Comparison of ENCODE assay signal across 16 cellular contexts in genomic region chr9:130947618-130948140, GRCh38. TPM values are rescaled to one million over a fixed set of nuclear protein-coding genes. Genes with fewer than 3 reads are reported as not detected.
DNase-seq lines count a peak whose midpoint lies in the region; ATAC-seq, FAIRE-seq and TF ChIP-seq lines count a peak whose summit lies in the region.
"Had no signal": no experiment of that assay in that cellular context is flagged by ENCODE, and none has a peak within 500 bp of the region (broad histone marks: within the 10 kb centered on the region; RNA-seq: fewer than 3 reads in every experiment).

No MANE protein-coding gene starts in this region.

- H3K27ac ChIP-seq in breast epithelium: no peak overlapping the region
- H3K27ac ChIP-seq in K562 (ENCODE audit: extremely low read depth, low read depth, low read length): no peak overlapping the region
- no peak overlapping the region for H3K27ac ChIP-seq in keratinocyte (ENCODE audit: control insufficient read depth, insufficient read depth, low read length)
- H3K27ac ChIP-seq: 22Rv1; BLaER1 treated with 17β-estradiol and CSF1 and Interleukin-3, amounts not matched to agents 10 nM and 100 nM had no signal

- H3K27me3 Mint-ChIP-seq in MCF 10A (ENCODE audit: insufficient read depth, unreplicated experiment): no peaks in the 10 kb centered on the region

- CTCF ChIA-PET in MCF 10A (lab: Yijun Ruan, JAX): interaction anchor here (0.6 to 1.5 kb wide), 3 partner anchors 51 to 98 kb away, joined by 3 read pairs; no protein-coding TSS in a partner anchor
- CTCF ChIA-PET in K562 (lab: Yijun Ruan, JAX; ENCODE audit: low intra/inter-chr PET ratio): no interaction called here

- H2AFZ ChIP-seq in K562 (ENCODE audit: low read depth, low read length) (no peak overlapping the region), keratinocyte (ENCODE audit: control insufficient read depth, low read length) (no peak overlapping the region)

- DNase-seq in MCF 10A (ENCODE audit: unreplicated experiment) (no peak), breast epithelium (ENCODE audit: low spot score in 2 of 2) (no peak), K562 (ENCODE audit: extremely low read depth in 1 of 4, low spot score in 3 of 4) (peak in 2 of 4 experiments; percentile 59 to 68), keratinocyte (ENCODE audit: low read depth, low spot score) (no peak), activated gamma-delta T cell (lab: John Stamatoyannopoulos, UW) (no peak), DMS79 (lab: John Stamatoyannopoulos, UW) (no peak)
- DNase-seq: CD4-positive, CD25-positive, alpha-beta regulatory T cell; DMS79 treated with DMSO at 0.1 percent for 48 hours; EL had no signal

- WGBS in K562 (ENCODE audit: insufficient coverage, low coverage, missing lambda C conversion rate): 3% methylated on average over 13 of the region's 13 CpGs

- peak overlapping the region; percentile 66 for H3K4me3 Mint-ChIP-seq in MCF 10A (ENCODE audit: unreplicated experiment)
- H3K4me3 Mint-ChIP-seq: CD4-positive, CD25-positive, alpha-beta regulatory T cell had no signal

- no peaks in the 10 kb centered on the region for H3K4me1 ChIP-seq in breast epithelium
- H3K4me1 ChIP-seq in K562 (replicated peaks in 1 of 2; ENCODE audit: control insufficient read depth in 2 of 2, insufficient read depth in 2 of 2, low read length in 2 of 2): peaks cover 6 to 9% of the 10 kb centered on the region in 2 experiments; a peak in 4 of 5 replicates
- peaks cover 20% of the 10 kb centered on the region for H3K4me1 ChIP-seq in keratinocyte (ENCODE audit: control insufficient read depth, extremely low read depth, insufficient read depth, low read length)
- peaks cover 12% of the 10 kb centered on the region for H3K4me1 ChIP-seq in skeletal muscle satellite cell (ENCODE audit: control insufficient read depth, insufficient read depth, low read length)

- POLR2A ChIA-PET in MCF 10A (lab: Yijun Ruan, JAX): interaction anchor here (0.9 to 1.4 kb wide), 2 partner anchors 15 kb away, joined by 3 to 4 read pairs; no protein-coding TSS in a partner anchor
- POLR2A ChIA-PET in K562 (lab: Yijun Ruan, JAX): interaction anchor here (0.9 to 7.4 kb wide), 6 partner anchors 10 to 56 kb away, joined by 3 to 93 read pairs (median 4); no protein-coding TSS in a partner anchor

- dilution Hi-C loops in keratinocyte (cut with MboI; ENCODE audit: extremely low pct_ligation_motif_present, low sequenced_read_pairs): no loop called here

- H3K9me3 ChIP-seq in breast epithelium: no peaks in the 10 kb centered on the region
- H3K9me3 ChIP-seq in K562 (replicated peaks; ENCODE audit: control insufficient read depth, insufficient read depth, low read depth, low read length): peaks cover 9% of the 10 kb centered on the region
- H3K9me3 ChIP-seq in keratinocyte (ENCODE audit: control insufficient read depth, low read depth, low read length): peaks cover 3% of the 10 kb centered on the region
- no peaks in the 10 kb centered on the region for H3K9me3 ChIP-seq in skeletal muscle satellite cell (replicated peaks; ENCODE audit: low read length)

- H4K20me1 ChIP-seq in K562 (replicated peaks; ENCODE audit: control insufficient read depth, insufficient read depth, low read length) (peaks cover 32% of the 10 kb centered on the region), keratinocyte (ENCODE audit: control insufficient read depth, extremely low read depth, insufficient read depth, low read length) (no peaks in the 10 kb centered on the region)
- H4K20me1 ChIP-seq: BLaER1 treated with 17β-estradiol and CSF1 and Interleukin-3, amounts not matched to agents 10 nM and 100 nM had no signal

- TF ChIP-seq POLR2A in breast epithelium (IDR thresholded peaks at IDR 0.05): no peak
- TF ChIP-seq POLR2A in K562 (conservative IDR thresholded peaks at IDR 0.05): no peak

- H3K9me1 ChIP-seq in K562 (ENCODE audit: control insufficient read depth, insufficient read depth, low read length) (peaks cover 8% of the 10 kb centered on the region), keratinocyte (ENCODE audit: control insufficient read depth, extremely low read depth, insufficient read depth, low read length) (no peaks in the 10 kb centered on the region)

- peak overlapping the region in 1 of 2 experiments; percentile 1; a peak in 1 of 4 replicates for H3K9ac ChIP-seq in K562 (ENCODE audit: insufficient read depth in 1 of 2, low read depth in 2 of 2, low read length in 2 of 2)
- peak overlapping the region; percentile 59 for H3K9ac ChIP-seq in keratinocyte (ENCODE audit: control insufficient read depth, extremely low read depth, insufficient read depth, low read length)
- H3K9ac ChIP-seq in skeletal muscle satellite cell (ENCODE audit: low read depth, low read length): no peak overlapping the region
- H3K9ac ChIP-seq: BLaER1 treated with 17β-estradiol and CSF1 and Interleukin-3, amounts not matched to agents 10 nM and 100 nM had no signal

- H3K79me2 ChIP-seq in K562 (ENCODE audit: control insufficient read depth, insufficient read depth, low read length): no peaks in the 10 kb centered on the region
- H3K79me2 ChIP-seq in keratinocyte (ENCODE audit: control insufficient read depth, insufficient read depth, low read length): no peaks in the 10 kb centered on the region

- peaks cover 7% of the 10 kb centered on the region for H3K9me3 Mint-ChIP-seq in MCF 10A (ENCODE audit: unreplicated experiment)

- H3K27me3 ChIP-seq in breast epithelium: peaks cover 0 to 21% of the 10 kb centered on the region in 2 donors
- H3K27me3 ChIP-seq in K562 (ENCODE audit: control insufficient read depth in 2 of 2, insufficient read depth in 2 of 2, low read length in 2 of 2): peaks cover 31 to 70% of the 10 kb centered on the region in 2 experiments
- peaks cover 21% of the 10 kb centered on the region for H3K27me3 ChIP-seq in keratinocyte (ENCODE audit: control insufficient read depth, extremely low read depth, insufficient read depth, low read length)
- H3K27me3 ChIP-seq in skeletal muscle satellite cell (ENCODE audit: control insufficient read depth, insufficient read depth, low read length): peaks cover 56% of the 10 kb centered on the region
- H3K27me3 ChIP-seq: BLaER1 treated with 17β-estradiol and CSF1 and Interleukin-3, amounts not matched to agents 10 nM and 100 nM had no signal

- H3K4me2 ChIP-seq in K562 (ENCODE audit: insufficient read depth, low read length) (no peak overlapping the region), keratinocyte (ENCODE audit: control insufficient read depth, extremely low read depth, insufficient read depth, low read depth, low read length) (peak overlapping the region; percentile 92), skeletal muscle satellite cell (ENCODE audit: low read length) (peak overlapping the region; percentile 10)
- H3K4me2 ChIP-seq: BLaER1 treated with 17β-estradiol and CSF1 and Interleukin-3, amounts not matched to agents 10 nM and 100 nM had no signal

- TF ChIP-seq CTCF in MCF 10A (IDR thresholded peaks at IDR 0.05; ENCODE audit: unreplicated experiment): no peak
- TF ChIP-seq CTCF in breast epithelium (IDR thresholded peaks at IDR 0.05): no peak
- no peak for TF ChIP-seq CTCF in K562 (IDR thresholded peaks at IDR 0.05 in 2 of 3, conservative IDR thresholded peaks at IDR 0.05 in 1 of 3; ENCODE audit: insufficient read depth in 2 of 3, low read depth in 1 of 3, low read length in 3 of 3)
- no peak for TF ChIP-seq CTCF in keratinocyte (optimal IDR thresholded peaks at IDR 0.05 in 1 of 3, IDR thresholded peaks at IDR 0.05 in 1 of 3, conservative IDR thresholded peaks at IDR 0.05 in 1 of 3; ENCODE audit: extremely low read depth in 1 of 3, insufficient read depth in 2 of 3, low read length in 3 of 3)

- in situ Hi-C loops in K562 (cut with MboI): no loop called here

- intact Hi-C loops in MCF 10A (cut with micrococcal nuclease): loop anchor here (2.0 kb wide), 1 partner anchor 15 kb away; no protein-coding TSS in a partner anchor
- intact Hi-C loops in breast epithelium (cut with DNase I; ENCODE audit: low total_unique reads): no loop called here
- intact Hi-C loops in K562 (cut with micrococcal nuclease): no loop called here

- H3K4me3 ChIP-seq in breast epithelium: no peak overlapping the region
- H3K4me3 ChIP-seq in K562: no peak overlapping the region
- no peak overlapping the region for H3K4me3 ChIP-seq in keratinocyte (ENCODE audit: control insufficient read depth in 2 of 3, extremely low read depth in 1 of 3, insufficient read depth in 2 of 3, low read depth in 1 of 3, low read length in 3 of 3)
- H3K4me3 ChIP-seq in skeletal muscle satellite cell (ENCODE audit: low read length): no peak overlapping the region
- H3K4me3 ChIP-seq: BLaER1 treated with 17β-estradiol and CSF1 and Interleukin-3, amounts not matched to agents 10 nM and 100 nM had no signal

- H3K27ac Mint-ChIP-seq in MCF 10A (ENCODE audit: low read depth, unreplicated experiment): peak overlapping the region; percentile 93
- H3K27ac Mint-ChIP-seq: CD4-positive, CD25-positive, alpha-beta regulatory T cell had no signal

- ATAC-seq in K562: no peak
- ATAC-seq in HG02763 (IDR thresholded peaks at IDR 0.05; ENCODE audit: unreplicated experiment): no peak

- peaks cover 37% of the 10 kb centered on the region for H3K4me1 Mint-ChIP-seq in MCF 10A (ENCODE audit: insufficient read depth, unreplicated experiment)

- H3K36me3 Mint-ChIP-seq in MCF 10A (ENCODE audit: insufficient read depth, unreplicated experiment): no peaks in the 10 kb centered on the region
- H3K36me3 Mint-ChIP-seq: CD4-positive, CD25-positive, alpha-beta regulatory T cell had no signal

- no peak for FAIRE-seq in K562 (lab: Jason Lieb, UNC)
- no peak for FAIRE-seq in keratinocyte (lab: Jason Lieb, UNC)
- FAIRE-seq: G401.6, GM12891 had no signal

- H3K36me3 ChIP-seq in breast epithelium (no peaks in the 10 kb centered on the region), K562 (ENCODE audit: control insufficient read depth, insufficient read depth, low read length) (no peaks in the 10 kb centered on the region), keratinocyte (ENCODE audit: control insufficient read depth in 2 of 2, extremely low read depth in 1 of 2, insufficient read depth in 2 of 2, low read length in 2 of 2) (no peaks in the 10 kb centered on the region), skeletal muscle satellite cell (ENCODE audit: insufficient read depth, low read length) (no peaks in the 10 kb centered on the region)
- H3K36me3 ChIP-seq: BLaER1 treated with 17β-estradiol and CSF1 and Interleukin-3, amounts not matched to agents 10 nM and 100 nM had no signal

- TF ChIP-seq RAD21 in K562 (CRISPR knock-in tag; conservative IDR thresholded peaks at IDR 0.05 in 1 of 2, IDR thresholded peaks at IDR 0.05 in 1 of 2): no peak

- BruUV-seq in MCF 10A (replicated peaks; lab: Mats Ljungman, UMichigan): no TSS peak
- no TSS peak for BruUV-seq in K562 (replicated peaks; lab: Mats Ljungman, UMichigan)

- no peak for TF ChIP-seq EP300 in K562 (IDR thresholded peaks at IDR 0.05; ENCODE audit: low read length)

RNA-seq across cellular contexts. Expression of gene FIBCD1, which starts 8.6 kb away (rescaled TPM):
- total RNA-seq in MCF 10A (2022): 1.6 and 2.8 TPM in 2 replicates
- under 1 TPM in 2 of 3 donors, not detected in 1; 0.16 to 0.44 TPM for total RNA-seq in breast epithelium
- total RNA-seq in K562 (2011; cell fraction: chromatin; rRNA removed; ENCODE audit: low replicate concordance): 0.21 TPM in 1 of 2 replicates, not detected in the other
- total RNA-seq in K562 (2011; cell fraction: nucleolus; rRNA removed): not detected in 2 replicates
- total RNA-seq in K562 (2011; cell fraction: nucleoplasm; rRNA removed): not detected in 2 replicates
- 1.00 and 2.1 TPM in 2 replicates for total RNA-seq in K562 (2014; rRNA removed)
- total RNA-seq in K562 (2014; rRNA removed; fragmentation: Illumina TruSeq; extraction: Trizol): 0.95 TPM in 1 of 2 replicates, not detected in the other
- not detected in 2 replicates for total RNA-seq in K562 (2015; rRNA removed; fragmentation: Illumina TruSeq; extraction: Trizol)
- 0.71 and 1.5 TPM in 2 replicates for total RNA-seq in K562 (2021)
- 0.79 and 1.2 TPM in 2 replicates for polyA plus RNA-seq in K562 (2011; rRNA removed)
- 2.1 and 3.8 TPM in 2 replicates for polyA plus RNA-seq in K562 (2011; cell fraction: cytosol; rRNA removed)
- 1.2 TPM in 2 replicates for polyA plus RNA-seq in K562 (2011; cell fraction: nucleus; rRNA removed)
- 0.91 and 1.3 TPM in 2 replicates for polyA plus RNA-seq in K562 (2012)
- polyA plus RNA-seq in K562 (2014; fragmentation: Illumina TruSeq; extraction: Trizol): not detected in 2 replicates
- polyA plus RNA-seq in K562 (2014; fragmentation: Nextera tagmentation; extraction: Ambion mirVana): not detected
- 0.53 and 2.7 TPM in 2 replicates for polyA plus RNA-seq in K562 (2014; rRNA removed)
- not detected in 2 replicates for polyA minus RNA-seq in K562 (2011; rRNA and poly(A)+ RNA removed)
- polyA minus RNA-seq in K562 (2011; cell fraction: cytosol; rRNA and poly(A)+ RNA removed): not detected in 2 replicates
- 0.67 TPM in 1 of 2 replicates, not detected in the other for polyA minus RNA-seq in K562 (2011; cell fraction: nucleus; rRNA and poly(A)+ RNA removed)
- 0.79 to 1.3 TPM (median 0.94 TPM) in 3 replicates for polyA plus RNA-seq in keratinocyte
- not detected for polyA plus RNA-seq in keratinocyte (2011; ENCODE audit: low read depth)
- polyA plus RNA-seq in keratinocyte (2011; cell fraction: cytosol; rRNA removed): 0.72 and 1.8 TPM in 2 replicates
- 2.0 and 3.2 TPM in 2 replicates for polyA plus RNA-seq in keratinocyte (2011; cell fraction: nucleus; rRNA removed)
- polyA plus RNA-seq in keratinocyte (2012; ENCODE audit: low replicate concordance): 0.76 and 2.6 TPM in 2 replicates
- 0.23 to 0.72 TPM (median 0.48 TPM) in 3 replicates for polyA minus RNA-seq in keratinocyte
- 2.9 TPM for polyA minus RNA-seq in keratinocyte (2011; cell fraction: cytosol; rRNA and poly(A)+ RNA removed)
- 1.4 and 3.2 TPM in 2 replicates for polyA minus RNA-seq in keratinocyte (2011; cell fraction: nucleus; rRNA and poly(A)+ RNA removed)
- 0.22 and 1.3 TPM in 2 replicates for total RNA-seq in skeletal muscle satellite cell (2012; rRNA removed)
- total RNA-seq: CD4-positive, CD25-positive, alpha-beta regulatory T cell had no signal
- polyA plus RNA-seq: CD4-positive, CD25-positive, alpha-beta regulatory T cell had no signal

RNA-seq across cellular contexts. Expression of gene QRFP, which starts 51.1 kb away (rescaled TPM):
- total RNA-seq in MCF 10A (2022) (not detected in 2 replicates), breast epithelium (not detected), K562 (2014; rRNA removed) (not detected in 2 replicates), K562 (2014; rRNA removed; fragmentation: Illumina TruSeq; extraction: Trizol) (not detected in 2 replicates), K562 (2015; rRNA removed; fragmentation: Illumina TruSeq; extraction: Trizol) (not detected in 2 replicates), K562 (2021) (not detected in 2 replicates)
- total RNA-seq in K562 (2011; cell fraction: chromatin; rRNA removed; ENCODE audit: low replicate concordance): not detected in 2 replicates
- total RNA-seq in K562 (2011; cell fraction: nucleolus; rRNA removed): not detected in 2 replicates
- not detected in 2 replicates for total RNA-seq in K562 (2011; cell fraction: nucleoplasm; rRNA removed)
- polyA plus RNA-seq in K562 (2011; rRNA removed) (not detected in 2 replicates), K562 (2014; fragmentation: Illumina TruSeq; extraction: Trizol) (not detected in 2 replicates), K562 (2014; fragmentation: Nextera tagmentation; extraction: Ambion mirVana) (not detected), K562 (2014; rRNA removed) (not detected in 2 replicates), keratinocyte (not detected in 3 replicates)
- polyA plus RNA-seq in K562 (2011; cell fraction: cytosol; rRNA removed): not detected in 2 replicates
- polyA plus RNA-seq in K562 (2011; cell fraction: nucleus; rRNA removed): not detected in 2 replicates
- polyA plus RNA-seq in K562 (2012): 0.51 and 0.70 TPM in 2 replicates
- polyA minus RNA-seq in K562 (2011; rRNA and poly(A)+ RNA removed): not detected in 2 replicates
- not detected in 2 replicates for polyA minus RNA-seq in K562 (2011; cell fraction: cytosol; rRNA and poly(A)+ RNA removed)
- polyA minus RNA-seq in K562 (2011; cell fraction: nucleus; rRNA and poly(A)+ RNA removed): not detected in 2 replicates
- polyA plus RNA-seq in keratinocyte (2011; ENCODE audit: low read depth): not detected
- polyA plus RNA-seq in keratinocyte (2011; cell fraction: cytosol; rRNA removed): not detected in 2 replicates
- not detected in 2 replicates for polyA plus RNA-seq in keratinocyte (2011; cell fraction: nucleus; rRNA removed)
- polyA plus RNA-seq in keratinocyte (2012; ENCODE audit: low replicate concordance): 0.10 and 0.18 TPM in 2 replicates
- polyA minus RNA-seq in keratinocyte: not detected in 3 replicates
- polyA minus RNA-seq in keratinocyte (2011; cell fraction: cytosol; rRNA and poly(A)+ RNA removed): not detected
- not detected in 2 replicates for polyA minus RNA-seq in keratinocyte (2011; cell fraction: nucleus; rRNA and poly(A)+ RNA removed)
- not detected in 2 replicates for total RNA-seq in skeletal muscle satellite cell (2012; rRNA removed)
- total RNA-seq: CD4-positive, CD25-positive, alpha-beta regulatory T cell; H4 had no signal
- polyA plus RNA-seq: CD4-positive, CD25-positive, alpha-beta regulatory T cell had no signal
